Comparison of ENCODE assay signal across 1 cellular context in the genomic region with DNA sequence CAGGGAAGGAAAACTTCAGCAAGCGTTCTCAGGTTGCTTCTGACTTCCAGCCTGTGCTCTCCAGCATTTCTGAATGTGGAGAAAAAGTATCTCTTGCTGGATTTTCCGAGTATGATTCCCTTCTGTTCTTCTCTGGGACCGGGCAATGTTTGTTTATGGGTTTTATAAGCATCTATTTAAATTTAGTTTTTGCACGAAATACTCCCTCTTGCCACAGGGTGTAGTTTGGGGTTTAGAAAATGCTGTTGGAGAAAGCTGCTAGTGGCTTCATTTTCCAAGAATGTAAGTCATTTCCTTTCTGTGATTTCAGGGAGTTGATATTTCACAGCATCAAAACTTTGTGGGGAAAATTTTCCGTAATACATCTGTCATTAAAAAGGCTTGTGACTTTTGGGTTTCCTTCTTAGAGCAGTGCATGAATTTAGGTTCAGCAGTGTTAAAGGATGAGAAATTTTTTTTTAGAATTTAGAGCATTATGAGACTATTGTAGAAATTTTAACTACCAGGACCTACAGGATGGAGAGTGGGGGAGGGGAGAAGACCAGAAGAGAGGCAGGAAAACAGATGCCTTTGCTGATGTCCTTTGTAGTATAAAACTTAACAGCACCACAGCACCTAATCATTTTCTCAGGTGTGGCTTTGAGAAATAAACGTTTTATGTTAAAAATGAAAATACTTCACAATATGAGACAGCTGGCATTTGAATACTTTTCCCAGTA.
A peak's percentile ranks its signal among the peaks of the same experiment; 100 is the strongest.
TF ChIP-seq lines count a peak whose summit lies in the region.

No MANE protein-coding gene starts in this region.

TF ChIP-seq in HepG2, 621 proteins besides CTCF, POLR2A, EP300 and RAD21 (continued from another document):
- no peak for TF ChIP-seq ZSCAN21 (CRISPR knock-in tag; IDR thresholded peaks at IDR 0.05; ENCODE audit: borderline replicate concordance)
- TF ChIP-seq ZNF281 (CRISPR knock-in tag; IDR thresholded peaks at IDR 0.05; ENCODE audit: borderline replicate concordance), result peak; percentile 31; the same call in 1 of the 2 replicates
